In the genomic region with DNA sequence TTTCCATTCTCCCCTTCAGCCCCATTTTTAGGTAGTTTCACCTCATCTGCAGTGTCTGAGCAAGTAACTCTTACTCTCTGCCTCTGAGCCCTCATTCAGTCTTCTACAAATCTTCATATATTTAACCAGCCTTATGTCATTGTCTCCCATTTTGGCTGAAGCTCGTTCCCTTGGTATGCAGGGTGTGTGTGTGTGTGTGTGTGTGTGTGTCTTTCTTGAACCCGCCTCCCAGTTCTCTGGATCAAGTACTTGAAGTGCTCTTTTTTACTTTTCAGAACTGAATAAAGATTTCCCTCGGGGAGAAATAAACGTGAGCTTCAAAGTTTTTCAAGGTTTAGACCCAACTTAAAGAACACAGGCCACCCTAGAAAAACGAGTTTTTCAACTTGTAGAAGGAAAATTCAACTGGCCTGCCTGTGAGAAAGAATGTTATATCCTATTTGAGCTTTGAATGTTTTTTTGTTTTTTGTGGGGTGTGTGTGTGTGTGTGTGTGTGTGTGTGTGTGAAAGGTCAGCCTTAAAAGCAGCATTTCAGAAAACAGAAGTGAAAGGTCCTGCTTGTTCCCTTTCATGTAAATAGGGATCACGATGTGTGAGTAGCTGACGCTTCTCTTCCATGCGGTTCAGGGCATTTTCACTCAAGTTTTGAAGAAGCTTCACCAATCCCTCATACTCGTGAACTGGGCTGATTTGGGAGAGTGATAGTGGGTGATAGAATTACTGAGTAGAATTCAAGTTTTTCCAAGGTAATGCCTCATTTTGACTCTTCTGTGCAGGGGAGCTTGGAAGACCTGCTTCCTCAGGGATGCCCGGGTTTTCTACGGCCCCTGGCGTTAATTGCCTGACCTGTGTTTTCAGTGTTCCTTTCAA, we compare ENCODE assay signal across 8 cellular contexts. TPM values are rescaled to one million over a fixed set of nuclear protein-coding genes. Genes with fewer than 3 reads are reported as not detected.
DNase-seq lines count a peak whose midpoint lies in the region; ATAC-seq and TF ChIP-seq lines count a peak whose summit lies in the region.

No MANE protein-coding gene starts in this region.

- DNase-seq in activated naive CD8-positive, alpha-beta T cell treated with anti-CD3 and anti-CD28 coated beads, Interleukin-2, amount 10 ng/mL, durations not matched to agents 7 days and 5 days: no peak
- DNase-seq in vagina (ENCODE audit: extremely low spot score in 2 of 2) (peak in 1 of 2 donors; percentile 75), NK-92 (lab: John Stamatoyannopoulos, UW; ENCODE audit: unreplicated experiment) (no peak), NCI-H187 (lab: John Stamatoyannopoulos, UW) (no peak), NCI-H345 (lab: John Stamatoyannopoulos, UW) (no peak)

- H3K9me3 ChIP-seq in liver (ENCODE audit: control insufficient read depth in 4 of 4, low read length in 3 of 4): no peaks in the 10 kb centered on the region
- H3K9me3 ChIP-seq in vagina: no peaks in the 10 kb centered on the region

- H3K27ac Mint-ChIP-seq in activated naive CD8-positive, alpha-beta T cell treated with anti-CD3 and anti-CD28 coated beads, Interleukin-2, amount 10 ng/mL, durations not matched to agents 7 days and 5 days: peak overlapping the region; percentile 50

- H3K4me1 ChIP-seq in liver (ENCODE audit: control insufficient read depth in 4 of 4, insufficient read depth in 4 of 4, low read length in 3 of 4): peaks cover 7 to 38% (median 25%) of the 10 kb centered on the region in 4 donors
- H3K4me1 ChIP-seq in vagina: peaks cover 55% of the 10 kb centered on the region

- peak overlapping the region; percentile 62 for H3K4me3 Mint-ChIP-seq in activated naive CD8-positive, alpha-beta T cell treated with anti-CD3 and anti-CD28 coated beads, Interleukin-2, amount 10 ng/mL, durations not matched to agents 7 days and 5 days

- TF ChIP-seq POLR2A in vagina (IDR thresholded peaks at IDR 0.05): no peak

- H3K9me3 Mint-ChIP-seq in activated naive CD8-positive, alpha-beta T cell treated with anti-CD3 and anti-CD28 coated beads, Interleukin-2, amount 10 ng/mL, durations not matched to agents 7 days and 5 days: no peaks in the 10 kb centered on the region

- no peaks in the 10 kb centered on the region for H3K27me3 ChIP-seq in liver (ENCODE audit: control insufficient read depth in 4 of 4, insufficient read depth in 4 of 4, low read length in 3 of 4)
- no peaks in the 10 kb centered on the region for H3K27me3 ChIP-seq in vagina

- H3K4me3 ChIP-seq in liver (ENCODE audit: low read depth in 1 of 3, low read length in 3 of 3) (no peak overlapping the region), vagina (peak overlapping the region; percentile 9)

- ATAC-seq in GM18867 (IDR thresholded peaks at IDR 0.05; ENCODE audit: unreplicated experiment) (peak; percentile 58), HG02973 (IDR thresholded peaks at IDR 0.05; ENCODE audit: unreplicated experiment) (peak; percentile 57)
- no peak for ATAC-seq in activated naive CD8-positive, alpha-beta T cell treated with anti-CD3 and anti-CD28 coated beads, Interleukin-2, amount 10 ng/mL, durations not matched to agents 7 days and 5 days (ENCODE audit: low read depth)

- H3K9ac ChIP-seq in liver (ENCODE audit: low read depth in 1 of 2, low read length in 2 of 2): peak overlapping the region in 1 of 2 donors; percentile 11

- 47% methylated on average over 12 of the region's 12 CpGs for WGBS in liver

- TF ChIP-seq CTCF in liver (IDR thresholded peaks at IDR 0.05; ENCODE audit: low read depth, low read length, missing input control): no peak
- no peak for TF ChIP-seq CTCF in vagina (IDR thresholded peaks at IDR 0.05)

- POLR2A ChIA-PET in activated naive CD8-positive, alpha-beta T cell treated with anti-CD3 and anti-CD28 coated beads, Interleukin-2, amount 10 ng/mL, durations not matched to agents 7 days and 5 days (lab: Charles Lee): interaction anchor here (0.5 to 1.0 kb wide), 2 partner anchors 75 to 113 kb away, joined by 4 read pairs; no protein-coding TSS in a partner anchor

- H3K36me3 ChIP-seq in liver (ENCODE audit: control insufficient read depth in 4 of 4, insufficient read depth in 3 of 4, low read depth in 1 of 4, low read length in 3 of 4): peaks cover 0 to 12% (median 5%) of the 10 kb centered on the region in 4 donors
- peaks cover 0 to 9% of the 10 kb centered on the region in 2 donors for H3K36me3 ChIP-seq in vagina

- intact Hi-C loops in vagina (cut with DNase I): no loop called here

- H3K27ac ChIP-seq in liver (ENCODE audit: low read depth in 1 of 2, low read length in 2 of 2): peak overlapping the region; percentile 74 to 77
- H3K27ac ChIP-seq in vagina: peak overlapping the region; percentile 88

- peaks cover 18% of the 10 kb centered on the region for H3K36me3 Mint-ChIP-seq in activated naive CD8-positive, alpha-beta T cell treated with anti-CD3 and anti-CD28 coated beads, Interleukin-2, amount 10 ng/mL, durations not matched to agents 7 days and 5 days

- peaks cover 22% of the 10 kb centered on the region for H3K4me1 Mint-ChIP-seq in activated naive CD8-positive, alpha-beta T cell treated with anti-CD3 and anti-CD28 coated beads, Interleukin-2, amount 10 ng/mL, durations not matched to agents 7 days and 5 days

- H3K27me3 Mint-ChIP-seq in activated naive CD8-positive, alpha-beta T cell treated with anti-CD3 and anti-CD28 coated beads, Interleukin-2, amount 10 ng/mL, durations not matched to agents 7 days and 5 days: peaks cover 22% of the 10 kb centered on the region

- TF ChIP-seq RAD21 in liver (IDR thresholded peaks at IDR 0.05): no peak

TF ChIP-seq in liver, 16 proteins besides CTCF, POLR2A, EP300 and RAD21:
- TF ChIP-seq RXRA (IDR thresholded peaks at IDR 0.05): peak; percentile 31 to 49
- TF ChIP-seq FOXA2 (IDR thresholded peaks at IDR 0.05): peak; percentile 40
- TF ChIP-seq, protein P1, sequence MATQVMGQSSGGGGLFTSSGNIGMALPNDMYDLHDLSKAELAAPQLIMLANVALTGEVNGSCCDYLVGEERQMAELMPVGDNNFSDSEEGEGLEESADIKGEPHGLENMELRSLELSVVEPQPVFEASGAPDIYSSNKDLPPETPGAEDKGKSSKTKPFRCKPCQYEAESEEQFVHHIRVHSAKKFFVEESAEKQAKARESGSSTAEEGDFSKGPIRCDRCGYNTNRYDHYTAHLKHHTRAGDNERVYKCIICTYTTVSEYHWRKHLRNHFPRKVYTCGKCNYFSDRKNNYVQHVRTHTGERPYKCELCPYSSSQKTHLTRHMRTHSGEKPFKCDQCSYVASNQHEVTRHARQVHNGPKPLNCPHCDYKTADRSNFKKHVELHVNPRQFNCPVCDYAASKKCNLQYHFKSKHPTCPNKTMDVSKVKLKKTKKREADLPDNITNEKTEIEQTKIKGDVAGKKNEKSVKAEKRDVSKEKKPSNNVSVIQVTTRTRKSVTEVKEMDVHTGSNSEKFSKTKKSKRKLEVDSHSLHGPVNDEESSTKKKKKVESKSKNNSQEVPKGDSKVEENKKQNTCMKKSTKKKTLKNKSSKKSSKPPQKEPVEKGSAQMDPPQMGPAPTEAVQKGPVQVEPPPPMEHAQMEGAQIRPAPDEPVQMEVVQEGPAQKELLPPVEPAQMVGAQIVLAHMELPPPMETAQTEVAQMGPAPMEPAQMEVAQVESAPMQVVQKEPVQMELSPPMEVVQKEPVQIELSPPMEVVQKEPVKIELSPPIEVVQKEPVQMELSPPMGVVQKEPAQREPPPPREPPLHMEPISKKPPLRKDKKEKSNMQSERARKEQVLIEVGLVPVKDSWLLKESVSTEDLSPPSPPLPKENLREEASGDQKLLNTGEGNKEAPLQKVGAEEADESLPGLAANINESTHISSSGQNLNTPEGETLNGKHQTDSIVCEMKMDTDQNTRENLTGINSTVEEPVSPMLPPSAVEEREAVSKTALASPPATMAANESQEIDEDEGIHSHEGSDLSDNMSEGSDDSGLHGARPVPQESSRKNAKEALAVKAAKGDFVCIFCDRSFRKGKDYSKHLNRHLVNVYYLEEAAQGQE (IDR thresholded peaks at IDR 0.05): no peak
- peak; percentile 26 for TF ChIP-seq NR2F2 (IDR thresholded peaks at IDR 0.05)

RNA-seq across cellular contexts. Expression of a gene that starts 50.6 kb away (rescaled TPM):
- 1 to 10 TPM; 2.1 to 2.4 TPM for total RNA-seq in activated naive CD8-positive, alpha-beta T cell treated with anti-CD3 and anti-CD28 coated beads, Interleukin-2, amount 10 ng/mL, durations not matched to agents 7 days and 5 days
- total RNA-seq in liver (1 to 10 TPM; 1.7 to 3.0 TPM), vagina (1.7 TPM)
- polyA plus RNA-seq in liver: 1 to 10 TPM in 1 of 2 donors, under 1 TPM in 1; 0.33 to 1.2 TPM

Comparison
In these comparisons a context has a peak if more than half of its experiments do, and no peak if none do; other contexts are left out.
1. H3K4me3 ChIP-seq: peak in vagina (2 of 2); none in liver (0 of 3).